In genomic region chr12:30754750-30755394, GRCh38 we compare ENCODE assay signal across 8 cellular contexts. TPM values are rescaled to one million over a fixed set of nuclear protein-coding genes. Genes with fewer than 3 reads are reported as not detected.
A peak's percentile ranks its signal among the peaks of the same experiment; 100 is the strongest.
DNase-seq lines count a peak whose midpoint lies in the region; ATAC-seq lines count a peak whose summit lies in the region.

Gene CAPRIN2 (minus strand): TSS chr12:30754951. CDS start chr12:30753520, 1,431 bp downstream.

- DNase-seq in COLO829 (ENCODE audit: low spot score) (peak; percentile 70), HT-29 (ENCODE audit: low spot score) (peak; percentile 98), NK-92 (lab: John Stamatoyannopoulos, UW; ENCODE audit: unreplicated experiment) (peak; percentile 32), lung microvascular endothelial cell (ENCODE audit: low read depth in 2 of 2) (peak; percentile 95 to 97)
- DNase-seq in activated CD8-positive, alpha-beta memory T cell treated with anti-CD3 and anti-CD28 coated beads for 24 hours = peak; percentile 98
- peak; percentile 86 for DNase-seq in effector CD8-positive, alpha-beta T cell (lab: John Stamatoyannopoulos, UW)
- peak; percentile 88 to 94 (median 90) for DNase-seq in stimulated activated CD4-positive, alpha-beta T cell treated with anti-CD3 and anti-CD28 coated beads, TNF-alpha, amount 100 ng/mL, for 4 hours (ENCODE audit: low read depth in 3 of 3)

- ATAC-seq in GM21360 (IDR thresholded peaks at IDR 0.05; ENCODE audit: unreplicated experiment) = peak; percentile 93

RNA-seq across cellular contexts. Expression of gene CAPRIN2, which starts in this region (rescaled TPM):
- total RNA-seq in HT-29 (2014; rRNA removed; shearing (Covaris generic)) = 7.8 and 11.0 TPM in 2 replicates
- total RNA-seq in lung microvascular endothelial cell = 7.8 and 9.5 TPM in 2 replicates

Comparison
In these comparisons a context has a peak if more than half of its experiments do, and no peak if none do; other contexts are left out.
1. Peak in every context shown above with its lines: DNase-seq and ATAC-seq.
2. DNase-seq: peak in every context shown above with its lines; median percentile 98 in HT-29; 98 in activated CD8-positive, alpha-beta memory T cell treated with anti-CD3 and anti-CD28 coated beads for 24 hours; 96 in lung microvascular endothelial cell; 90 in stimulated activated CD4-positive, alpha-beta T cell treated with anti-CD3 and anti-CD28 coated beads, TNF-alpha, amount 100 ng/mL, for 4 hours; 86 in effector CD8-positive, alpha-beta T cell; 70 in COLO829; 32 in NK-92.